ENCODE assay signal across 11 cellular contexts in the genomic region with DNA sequence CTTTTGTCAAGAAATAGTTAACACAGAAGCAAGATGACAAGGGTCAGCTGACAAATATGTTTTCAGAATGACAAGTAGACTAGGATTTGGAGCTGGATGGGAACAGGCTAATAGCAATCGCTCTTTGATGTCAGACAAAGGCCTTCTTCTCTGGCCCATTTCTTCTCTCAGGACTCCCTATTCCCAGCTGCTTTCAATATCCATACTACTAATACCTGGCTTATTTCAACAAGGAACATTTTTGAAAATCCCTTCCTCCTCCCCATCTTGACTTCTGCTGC.
DNase-seq lines count a peak whose midpoint lies in the region; ATAC-seq and TF ChIP-seq lines count a peak whose summit lies in the region.
"Had no signal": no experiment of that assay in that cellular context is flagged by ENCODE, and none has a peak within 500 bp of the region (broad histone marks: within the 10 kb centered on the region; RNA-seq: fewer than 3 reads in every experiment).

No MANE protein-coding gene starts in this region.

- no peak overlapping the region for H2AFZ ChIP-seq in GM23248

- H3K27me3 ChIP-seq in stomach smooth muscle (ENCODE audit: control insufficient read depth in 1 of 2, insufficient read depth in 2 of 2, low read length in 2 of 2) = no peaks in the 10 kb centered on the region
- H3K27me3 ChIP-seq in GM23248 (replicated peaks; ENCODE audit: insufficient read depth) = no peaks in the 10 kb centered on the region

- H4K20me1 ChIP-seq in GM23248 (ENCODE audit: insufficient read depth) = 0 out of 2 replicates have a peak, but pooled peaks cover 4% of the 10 kb centered on the region

- H3K27me3 Mint-ChIP-seq in activated CD4-positive, alpha-beta T cell treated with anti-CD3 and anti-CD28 coated beads, Interleukin-2, amount 10 ng/mL, durations not matched to agents 24 days and 14 days = no peaks in the 10 kb centered on the region
- H3K27me3 Mint-ChIP-seq in T-helper 17 cell = no peaks in the 10 kb centered on the region
- H3K27me3 Mint-ChIP-seq in mesothelial cell of epicardium (ENCODE audit: low read depth) = no peaks in the 10 kb centered on the region

- WGBS in GM23248 (ENCODE audit: low coverage in 1 of 2, low lambda C conversion rate in 2 of 2, missing lambda C conversion rate in 2 of 2), 2 experiments = 27 to 52% methylated on average over 1 of the region's 1 CpG

- H3K9me3 Mint-ChIP-seq in activated CD4-positive, alpha-beta T cell treated with anti-CD3 and anti-CD28 coated beads, Interleukin-2, amount 10 ng/mL, durations not matched to agents 24 days and 14 days = no peaks in the 10 kb centered on the region
- no peaks in the 10 kb centered on the region for H3K9me3 Mint-ChIP-seq in mesothelial cell of epicardium

- H3K9ac ChIP-seq in stomach smooth muscle (ENCODE audit: low read length in 2 of 2) (peak overlapping the region in 1 of 2 donors; percentile 13), GM23248 (no peak overlapping the region)

- H3K27ac ChIP-seq in stomach smooth muscle (ENCODE audit: low read length) (peak overlapping the region; percentile 84), GM23248 (no peak overlapping the region)

- H3K4me3 ChIP-seq in stomach smooth muscle (ENCODE audit: low read length in 2 of 2) (peak overlapping the region; percentile 26 to 47), GM23248 (no peak overlapping the region)

- H3K36me3 ChIP-seq in stomach smooth muscle (ENCODE audit: control insufficient read depth in 2 of 2, insufficient read depth in 2 of 2, low read length in 2 of 2) (no peaks in the 10 kb centered on the region), GM23248 (ENCODE audit: low read depth) (no peaks in the 10 kb centered on the region; the same call in 1 of the 2 replicates)

- no peak for ATAC-seq in T-helper 17 cell
- ATAC-seq in GM18498 (IDR thresholded peaks at IDR 0.05; ENCODE audit: unreplicated experiment) = no peak
- ATAC-seq: esophagus mucosa had no signal

- peaks cover 43% of the 10 kb centered on the region for H3K4me1 Mint-ChIP-seq in activated CD4-positive, alpha-beta T cell treated with anti-CD3 and anti-CD28 coated beads, Interleukin-2, amount 10 ng/mL, durations not matched to agents 24 days and 14 days
- H3K4me1 Mint-ChIP-seq in T-helper 17 cell = peaks cover 65% of the 10 kb centered on the region
- peaks cover 46% of the 10 kb centered on the region for H3K4me1 Mint-ChIP-seq in mesothelial cell of epicardium

- no peak for TF ChIP-seq CTCF in mesothelial cell of epicardium (IDR thresholded peaks at IDR 0.05; ENCODE audit: unreplicated experiment)
- TF ChIP-seq CTCF in GM10266 (IDR thresholded peaks at IDR 0.05; ENCODE audit: control insufficient read depth, insufficient read depth, low read depth, missing control alignments) = no peak

- H3K36me3 Mint-ChIP-seq in activated CD4-positive, alpha-beta T cell treated with anti-CD3 and anti-CD28 coated beads, Interleukin-2, amount 10 ng/mL, durations not matched to agents 24 days and 14 days (ENCODE audit: low read depth) = peaks cover 16% of the 10 kb centered on the region
- H3K36me3 Mint-ChIP-seq in T-helper 17 cell (ENCODE audit: low read depth) (peaks cover 9% of the 10 kb centered on the region), mesothelial cell of epicardium (no peaks in the 10 kb centered on the region)

- no peaks in the 10 kb centered on the region for H3K9me2 ChIP-seq in GM23248 (ENCODE audit: insufficient read depth)

- DNase-seq in activated CD4-positive, alpha-beta T cell treated with anti-CD3 and anti-CD28 coated beads, Interleukin-2, amount 10 ng/mL, durations not matched to agents 24 days and 14 days = no peak
- DNase-seq in activated CD4-positive, alpha-beta T cell treated with anti-CD3 and anti-CD28 coated beads, Interleukin-2, amount 50 U/mL, for 48 hours = no peak
- no peak for DNase-seq in T-helper 17 cell
- no peak for DNase-seq in mesothelial cell of epicardium (ENCODE audit: low spot score in 2 of 2, unreplicated experiment in 2 of 2)
- DNase-seq in GM23248 = no peak
- no peak for DNase-seq in GM10266 (ENCODE audit: extremely low spot score)
- DNase-seq: NCI-H1436 treated with DMSO at 0.1 percent for 48 hours, SIG-M5 had no signal

- intact Hi-C loops in activated CD4-positive, alpha-beta T cell treated with anti-CD3 and anti-CD28 coated beads, Interleukin-2, amount 10 ng/mL, durations not matched to agents 24 days and 14 days (cut with micrococcal nuclease) = no loop called here

- peaks cover 84% of the 10 kb centered on the region for H3K79me2 ChIP-seq in GM23248 (ENCODE audit: insufficient read depth)

- peak overlapping the region; percentile 29 for H3K27ac Mint-ChIP-seq in activated CD4-positive, alpha-beta T cell treated with anti-CD3 and anti-CD28 coated beads, Interleukin-2, amount 10 ng/mL, durations not matched to agents 24 days and 14 days
- peak overlapping the region; percentile 90 for H3K27ac Mint-ChIP-seq in T-helper 17 cell
- peak overlapping the region; percentile 54 for H3K27ac Mint-ChIP-seq in mesothelial cell of epicardium

- in situ Hi-C loops in GM23248 (cut with MboI) = no loop called here

- H3K4me1 ChIP-seq in stomach smooth muscle (ENCODE audit: control insufficient read depth, insufficient read depth, low read length) = peaks cover 43% of the 10 kb centered on the region
- H3K4me1 ChIP-seq in GM23248 (ENCODE audit: insufficient read depth) = peaks cover 22% of the 10 kb centered on the region

- peaks cover 28% of the 10 kb centered on the region for H3F3A ChIP-seq in GM23248 (ENCODE audit: insufficient read depth)

- H3K9me3 ChIP-seq in T-helper 17 cell (ENCODE audit: control insufficient read depth, low read length, poor library complexity, severe bottlenecking) (no peaks in the 10 kb centered on the region), stomach smooth muscle (ENCODE audit: control insufficient read depth in 2 of 2, low read length in 2 of 2) (no peaks in the 10 kb centered on the region), GM23248 (ENCODE audit: low read depth) (no peaks in the 10 kb centered on the region)

- no peak overlapping the region for H3K4me2 ChIP-seq in GM23248 (ENCODE audit: unreplicated experiment)

- H3K4me3 Mint-ChIP-seq in activated CD4-positive, alpha-beta T cell treated with anti-CD3 and anti-CD28 coated beads, Interleukin-2, amount 10 ng/mL, durations not matched to agents 24 days and 14 days = no peak overlapping the region
- peak overlapping the region; percentile 36 for H3K4me3 Mint-ChIP-seq in T-helper 17 cell
- no peak overlapping the region for H3K4me3 Mint-ChIP-seq in mesothelial cell of epicardium

Comparison
In these comparisons a context has a peak if more than half of its experiments do, and no peak if none do; other contexts are left out.
1. H3K27ac Mint-ChIP-seq: peak in every context shown above with its lines; median percentile 90 in T-helper 17 cell; 54 in mesothelial cell of epicardium; 29 in activated CD4-positive, alpha-beta T cell treated with anti-CD3 and anti-CD28 coated beads, Interleukin-2, amount 10 ng/mL, durations not matched to agents 24 days and 14 days.